ENCODE assay signal across 19 cellular contexts in genomic region chr2:42008241-42008911, GRCh38. TPM values are rescaled to one million over a fixed set of nuclear protein-coding genes. Genes with fewer than 3 reads are reported as not detected.
DNase-seq lines count a peak whose midpoint lies in the region; ATAC-seq and TF ChIP-seq lines count a peak whose summit lies in the region.
"Had no signal": no experiment of that assay in that cellular context is flagged by ENCODE, and none has a peak within 500 bp of the region (broad histone marks: within the 10 kb centered on the region; RNA-seq: fewer than 3 reads in every experiment).

No MANE protein-coding gene starts in this region.

- CTCF ChIA-PET in Caco-2 (lab: Charles Lee) = interaction anchor here (0.7 kb wide), 1 partner anchor 19 kb away, joined by 3 read pairs; no protein-coding TSS in a partner anchor

- H3K4me3 ChIP-seq in Caco-2 (ENCODE audit: low read depth, low read length) = no peak overlapping the region
- H3K4me3 ChIP-seq: SJSA1 had no signal

- ATAC-seq in GM18519 (IDR thresholded peaks at IDR 0.05; ENCODE audit: low FRiP score, unreplicated experiment) = no peak
- ATAC-seq: esophagus mucosa had no signal

- BruUV-seq in Caco-2 (replicated peaks; lab: Mats Ljungman, UMichigan) = no TSS peak

- DNase-seq in Caco-2 (no peak), MV-4-11 (lab: John Stamatoyannopoulos, UW) (peak; percentile 50), fibroblast of gingiva (ENCODE audit: low read depth) (peak; percentile 15), nephron progenitor cell (no peak), RKO (ENCODE audit: low spot score) (no peak), NCI-H2227 treated with DMSO at 0.1 percent for 48 hours (lab: John Stamatoyannopoulos, UW) (no peak)
- DNase-seq in stimulated activated CD4-positive, alpha-beta T cell treated with anti-CD3 and anti-CD28 coated beads, Interleukin-15, amount 100 ng/mL, for 24 hours = no peak
- DNase-seq: activated naive CD4-positive, alpha-beta T cell treated with anti-CD3 and anti-CD28 coated beads, Interleukin-2, amount 10 ng/mL, durations not matched to agents 7 days and 5 days; dermis blood vessel endothelial cell; hypothalamus; kidney glomerular epithelial cell; NCI-H2081; NCI-H524; occipital lobe; T1000 had no signal

- peaks cover 18% of the 10 kb centered on the region for H3K9me3 ChIP-seq in Caco-2

- peaks cover 12% of the 10 kb centered on the region for H3K4me1 Mint-ChIP-seq in Caco-2 (ENCODE audit: low read depth, unreplicated experiment)
- H3K4me1 Mint-ChIP-seq in nephron progenitor cell = peaks cover 57% of the 10 kb centered on the region

- H3K9me3 Mint-ChIP-seq in Caco-2 (ENCODE audit: unreplicated experiment) (peaks cover 27% of the 10 kb centered on the region), nephron progenitor cell (peaks cover 31% of the 10 kb centered on the region)

- H3K36me3 ChIP-seq in Caco-2 (ENCODE audit: control insufficient read depth, insufficient read depth, low read length) = no peaks in the 10 kb centered on the region
- H3K36me3 ChIP-seq: SJSA1 had no signal

- no peak for TF ChIP-seq CTCF in Caco-2 (IDR thresholded peaks at IDR 0.05; ENCODE audit: insufficient read depth in 1 of 2, low read depth in 1 of 2, low read length in 1 of 2, severe bottlenecking in 1 of 2, unreplicated experiment in 1 of 2)
- TF ChIP-seq CTCF in nephron progenitor cell (IDR thresholded peaks at IDR 0.05) = no peak

- peaks cover 5% of the 10 kb centered on the region; the same call in 1 of the 2 replicates for H3K4me1 ChIP-seq in Caco-2

- intact Hi-C loops in Caco-2 (cut with micrococcal nuclease; ENCODE audit: unreplicated experiment) = no loop called here

- no peaks in the 10 kb centered on the region for H3K27me3 ChIP-seq in Caco-2 (replicated peaks; ENCODE audit: control insufficient read depth, insufficient read depth, low read length)
- H3K27me3 ChIP-seq: SJSA1 had no signal

- POLR2A ChIA-PET in Caco-2 (lab: Charles Lee) = interaction anchor here (0.5 kb wide), 1 partner anchor 40 kb away, joined by 3 read pairs; no protein-coding TSS in a partner anchor

- no peak overlapping the region for H3K4me3 Mint-ChIP-seq in Caco-2 (ENCODE audit: unreplicated experiment)
- no peak overlapping the region for H3K4me3 Mint-ChIP-seq in nephron progenitor cell
- H3K4me3 Mint-ChIP-seq: activated naive CD4-positive, alpha-beta T cell treated with anti-CD3 and anti-CD28 coated beads, Interleukin-2, amount 10 ng/mL, durations not matched to agents 7 days and 5 days had no signal

- H3K27me3 Mint-ChIP-seq in Caco-2 (ENCODE audit: insufficient read depth, unreplicated experiment) (no peaks in the 10 kb centered on the region), nephron progenitor cell (ENCODE audit: low read depth, poor library complexity) (peaks cover 28% of the 10 kb centered on the region)

- H3K27ac Mint-ChIP-seq in Caco-2 (ENCODE audit: unreplicated experiment) (peak overlapping the region; percentile 2), nephron progenitor cell (peak overlapping the region; percentile 88)
- H3K27ac Mint-ChIP-seq: activated naive CD4-positive, alpha-beta T cell treated with anti-CD3 and anti-CD28 coated beads, Interleukin-2, amount 10 ng/mL, durations not matched to agents 7 days and 5 days had no signal

- H3K36me3 Mint-ChIP-seq in Caco-2 (ENCODE audit: insufficient read depth, unreplicated experiment) = no peaks in the 10 kb centered on the region
- peaks cover 23% of the 10 kb centered on the region for H3K36me3 Mint-ChIP-seq in nephron progenitor cell (ENCODE audit: low read depth)
- H3K36me3 Mint-ChIP-seq: activated naive CD4-positive, alpha-beta T cell treated with anti-CD3 and anti-CD28 coated beads, Interleukin-2, amount 10 ng/mL, durations not matched to agents 7 days and 5 days had no signal

RNA-seq across cellular contexts. Expression of gene PKDCC, which starts 39.4 kb away (rescaled TPM):
- total RNA-seq in Caco-2 (2022) = 322 and 339 TPM in 2 replicates
- total RNA-seq: mononuclear cell had no signal

Comparison
In these comparisons a context has a peak if more than half of its experiments do, and no peak if none do; other contexts are left out.
1. DNase-seq: peak in MV-4-11 (single experiment) and fibroblast of gingiva (single experiment); none in Caco-2 (0 of 2), nephron progenitor cell (single experiment), RKO (single experiment), NCI-H2227 treated with DMSO at 0.1 percent for 48 hours (single experiment) and stimulated activated CD4-positive, alpha-beta T cell treated with anti-CD3 and anti-CD28 coated beads, Interleukin-15, amount 100 ng/mL, for 24 hours (single experiment).